In the genomic region with DNA sequence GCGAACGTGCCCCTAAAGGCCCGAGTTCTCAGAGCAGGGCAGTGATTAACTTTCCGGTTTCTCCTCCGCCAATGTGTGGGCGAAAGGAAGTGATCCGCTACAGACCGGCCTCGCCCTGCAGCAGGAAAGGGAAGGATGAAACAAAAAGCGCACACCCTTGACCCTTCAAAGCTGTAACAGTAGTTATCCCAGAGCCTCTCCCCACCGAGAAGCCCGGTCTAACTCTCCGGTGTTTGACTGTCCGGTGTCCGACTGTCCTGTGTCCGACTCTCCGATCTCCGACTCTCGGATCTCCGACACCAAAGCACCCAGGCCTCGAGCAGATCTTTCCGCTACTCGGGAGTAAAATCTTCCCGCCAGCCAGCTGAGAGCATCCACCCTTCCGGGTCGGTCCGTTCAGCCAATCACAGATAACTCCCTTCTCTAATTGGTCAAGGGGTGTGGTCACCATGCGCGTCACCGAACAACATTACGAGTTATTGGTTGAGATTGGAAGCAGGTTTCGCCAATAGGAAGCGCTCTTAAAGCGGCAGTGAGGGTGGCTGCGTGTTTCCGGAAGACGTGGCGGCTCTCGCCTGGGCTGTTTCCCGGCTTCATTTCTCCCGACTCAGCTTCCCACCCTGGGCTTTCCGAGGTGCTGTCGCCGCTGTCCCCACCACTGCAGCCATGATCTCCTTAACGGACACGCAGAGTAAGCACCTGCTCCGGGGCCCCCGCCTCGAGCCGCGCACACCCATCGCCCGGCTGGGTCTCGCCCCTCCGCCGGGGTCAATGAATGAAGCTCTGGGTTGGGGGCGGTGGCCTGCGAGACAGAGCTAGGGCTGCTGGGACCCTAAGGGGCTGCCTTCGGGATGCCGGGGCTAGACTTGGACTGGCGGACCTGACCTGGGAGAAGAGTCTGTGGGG, we compare ENCODE assay signal across 8 cellular contexts. TPM values are rescaled to one million over a fixed set of nuclear protein-coding genes. Genes with fewer than 3 reads are reported as not detected.
A peak's percentile ranks its signal among the peaks of the same experiment; 100 is the strongest.
DNase-seq lines count a peak whose midpoint lies in the region; ATAC-seq and TF ChIP-seq lines count a peak whose summit lies in the region.

A gene with protein sequence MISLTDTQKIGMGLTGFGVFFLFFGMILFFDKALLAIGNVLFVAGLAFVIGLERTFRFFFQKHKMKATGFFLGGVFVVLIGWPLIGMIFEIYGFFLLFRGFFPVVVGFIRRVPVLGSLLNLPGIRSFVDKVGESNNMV (plus strand): TSS at position 532 of the 906 bp plus-strand sequence. CDS start 135 bp downstream, at position 667.
A gene with protein sequence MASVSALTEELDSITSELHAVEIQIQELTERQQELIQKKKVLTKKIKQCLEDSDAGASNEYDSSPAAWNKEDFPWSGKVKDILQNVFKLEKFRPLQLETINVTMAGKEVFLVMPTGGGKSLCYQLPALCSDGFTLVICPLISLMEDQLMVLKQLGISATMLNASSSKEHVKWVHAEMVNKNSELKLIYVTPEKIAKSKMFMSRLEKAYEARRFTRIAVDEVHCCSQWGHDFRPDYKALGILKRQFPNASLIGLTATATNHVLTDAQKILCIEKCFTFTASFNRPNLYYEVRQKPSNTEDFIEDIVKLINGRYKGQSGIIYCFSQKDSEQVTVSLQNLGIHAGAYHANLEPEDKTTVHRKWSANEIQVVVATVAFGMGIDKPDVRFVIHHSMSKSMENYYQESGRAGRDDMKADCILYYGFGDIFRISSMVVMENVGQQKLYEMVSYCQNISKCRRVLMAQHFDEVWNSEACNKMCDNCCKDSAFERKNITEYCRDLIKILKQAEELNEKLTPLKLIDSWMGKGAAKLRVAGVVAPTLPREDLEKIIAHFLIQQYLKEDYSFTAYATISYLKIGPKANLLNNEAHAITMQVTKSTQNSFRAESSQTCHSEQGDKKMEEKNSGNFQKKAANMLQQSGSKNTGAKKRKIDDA (minus strand): TSS at position 378 of the 906 bp plus-strand sequence. CDS start 2,065 bp downstream, outside the sequence.

- H3K36me3 Mint-ChIP-seq in activated naive CD4-positive, alpha-beta T cell treated with anti-CD3 and anti-CD28 coated beads for 36 hours (ENCODE audit: low read depth) = peaks cover 22% of the 10 kb centered on the region

- no peak within 1 kb of the TSS for H3K27ac Mint-ChIP-seq in activated naive CD4-positive, alpha-beta T cell treated with anti-CD3 and anti-CD28 coated beads for 36 hours

- ATAC-seq in HG02571 (IDR thresholded peaks at IDR 0.05; ENCODE audit: unreplicated experiment) = peak; percentile 99

- intact Hi-C loops in activated naive CD4-positive, alpha-beta T cell treated with anti-CD3 and anti-CD28 coated beads for 36 hours (cut with micrococcal nuclease) = loop anchor here (1.0 to 10.0 kb wide), 11 partner anchors 8 to 1123 kb away; a partner anchor contains a TSS

- H3K4me3 ChIP-seq in GM06990 (replicated peaks; ENCODE audit: low read depth, low read length) (peak within 1 kb of the TSS; percentile 75), NB4 (ENCODE audit: low read depth, low read length) (peak within 1 kb of the TSS; percentile 75)

- peak; percentile 96 for TF ChIP-seq POLR2A in NB4 (IDR thresholded peaks at IDR 0.05; ENCODE audit: extremely low read depth, insufficient read length)

- TF ChIP-seq CTCF in GM06990 (IDR thresholded peaks at IDR 0.05; ENCODE audit: insufficient read depth, low read length, poor library complexity, severe bottlenecking) = no peak
- no peak for TF ChIP-seq CTCF in NB4 (IDR thresholded peaks at IDR 0.05; ENCODE audit: low read depth, low read length)

- peak; percentile 90 for DNase-seq in GM06990 (ENCODE audit: extremely low read depth, insufficient read length)
- peak; percentile 100 for DNase-seq in NB4 (ENCODE audit: low read depth)
- DNase-seq in SK-N-DZ (ENCODE audit: low spot score) = peak; percentile 99
- peak; percentile 95 for DNase-seq in activated naive CD4-positive, alpha-beta T cell treated with anti-CD3 and anti-CD28 coated beads for 36 hours
- peak; percentile 97 for DNase-seq in germinal center (ENCODE audit: low spot score)
- peak; percentile 98 for DNase-seq in non-pigmented ciliary epithelial cell (ENCODE audit: low read depth)
- peak; percentile 99 for DNase-seq in superior temporal gyrus (ENCODE audit: extremely low spot score)

- peaks cover 44% of the 10 kb centered on the region for H3K4me1 Mint-ChIP-seq in activated naive CD4-positive, alpha-beta T cell treated with anti-CD3 and anti-CD28 coated beads for 36 hours (ENCODE audit: low read depth)

- no peaks in the 10 kb centered on the region for H3K9me3 Mint-ChIP-seq in activated naive CD4-positive, alpha-beta T cell treated with anti-CD3 and anti-CD28 coated beads for 36 hours

- no peaks in the 10 kb centered on the region for H3K27me3 Mint-ChIP-seq in activated naive CD4-positive, alpha-beta T cell treated with anti-CD3 and anti-CD28 coated beads for 36 hours (ENCODE audit: low read depth)

- H3K4me3 Mint-ChIP-seq in activated naive CD4-positive, alpha-beta T cell treated with anti-CD3 and anti-CD28 coated beads for 36 hours = no peak within 1 kb of the TSS

- CTCF ChIA-PET in activated naive CD4-positive, alpha-beta T cell treated with anti-CD3 and anti-CD28 coated beads for 36 hours (lab: Charles Lee) = interaction anchor here (0.6 to 2.3 kb wide), 3 partner anchors 57 to 179 kb away, joined by 3 to 9 read pairs (median 4); no protein-coding TSS in a partner anchor

- no peaks in the 10 kb centered on the region for H3K27me3 ChIP-seq in GM06990 (replicated peaks; ENCODE audit: control insufficient read depth, insufficient read depth, low read length)

- peaks cover 9% of the 10 kb centered on the region for H3K36me3 ChIP-seq in GM06990 (ENCODE audit: control insufficient read depth, insufficient read depth, low read length)

RNA-seq across cellular contexts. Expression of the first gene that starts in this region (rescaled TPM):
- polyA plus RNA-seq in SK-N-DZ (2014; cell fraction: cytosol; rRNA removed) = 54.1 and 56.6 TPM in 2 replicates
- 53.7 and 57.0 TPM in 2 replicates for polyA plus RNA-seq in SK-N-DZ (2014; cell fraction: nucleus; rRNA removed)
- total RNA-seq in activated naive CD4-positive, alpha-beta T cell treated with anti-CD3 and anti-CD28 coated beads for 36 hours = 10 to 100 TPM; 36.2 to 36.8 TPM

RNA-seq across cellular contexts. Expression of the second gene that starts in this region (rescaled TPM):
- polyA plus RNA-seq in SK-N-DZ (2014; cell fraction: cytosol; rRNA removed) = 75.7 and 82.7 TPM in 2 replicates
- polyA plus RNA-seq in SK-N-DZ (2014; cell fraction: nucleus; rRNA removed) = 51.6 and 54.3 TPM in 2 replicates
- total RNA-seq in activated naive CD4-positive, alpha-beta T cell treated with anti-CD3 and anti-CD28 coated beads for 36 hours = 10 to 100 TPM; 89.8 to 93.7 TPM

Comparison
In these comparisons a context has a peak if more than half of its experiments do, and no peak if none do; other contexts are left out.
1. Peak in every context shown above with its lines: DNase-seq, ATAC-seq and H3K4me3 ChIP-seq.